10 cellular contexts compared by ENCODE assay signal in genomic region chr1:58885998-58886397, GRCh38.
DNase-seq lines count a peak whose midpoint lies in the region; ATAC-seq and TF ChIP-seq lines count a peak whose summit lies in the region.
"Had no signal": no experiment of that assay in that cellular context is flagged by ENCODE, and none has a peak within 500 bp of the region (broad histone marks: within the 10 kb centered on the region; RNA-seq: fewer than 3 reads in every experiment).

No MANE protein-coding gene starts in this region.

- H3K36me3 ChIP-seq in uterus (no peaks in the 10 kb centered on the region), H7 (replicated peaks; ENCODE audit: control insufficient read depth, insufficient read depth, low read length) (no peaks in the 10 kb centered on the region)
- H3K36me3 ChIP-seq: SJSA1 had no signal

- H3K27ac ChIP-seq in uterus, result peak overlapping the region; percentile 47 to 48
- H3K27ac ChIP-seq: SJSA1 had no signal

- peak; percentile 50 for ATAC-seq in Right ventricle myocardium inferior

- H3K4me3 ChIP-seq in uterus (no peak overlapping the region), H7 (ENCODE audit: insufficient read depth, low read depth, low read length) (no peak overlapping the region)
- H3K4me3 ChIP-seq: lung, SJSA1 had no signal

- intact Hi-C loops in Right ventricle myocardium inferior (cut with DNase I), result no loop called here
- intact Hi-C loops in cardiac septum (cut with DNase I), result no loop called here
- intact Hi-C loops in uterus (cut with DNase I; ENCODE audit: low total_unique reads), result no loop called here

- no peak for TF ChIP-seq CTCF in uterus (IDR thresholded peaks at IDR 0.05)

- H3K9me3 ChIP-seq in uterus, result no peaks in the 10 kb centered on the region
- H3K9me3 ChIP-seq: SJSA1 had no signal

- DNase-seq in Right ventricle myocardium inferior (ENCODE audit: missing footprints), result peak; percentile 67
- no peak for DNase-seq in cardiac septum (ENCODE audit: low spot score)
- DNase-seq in brain pericyte (ENCODE audit: low read depth, low spot score), result peak; percentile 59
- DNase-seq in myocyte (ENCODE audit: low read depth), result peak; percentile 35
- no peak for DNase-seq in uterus
- no peak for DNase-seq in SKM-1 (lab: John Stamatoyannopoulos, UW; ENCODE audit: unreplicated experiment)
- DNase-seq in cortex of kidney (lab: John Stamatoyannopoulos, UW), result no peak
- DNase-seq in H7, result no peak

- no peaks in the 10 kb centered on the region for H3K4me1 ChIP-seq in uterus

- no peak for TF ChIP-seq POLR2A in uterus (IDR thresholded peaks at IDR 0.05)

- H3K27me3 ChIP-seq in uterus, result no peaks in the 10 kb centered on the region
- H3K27me3 ChIP-seq in H7 (ENCODE audit: control insufficient read depth, insufficient read depth, low read length), result no peaks in the 10 kb centered on the region; the same call in 1 of the 2 replicates
- H3K27me3 ChIP-seq: SJSA1 had no signal

Comparison
In these comparisons a context has a peak if more than half of its experiments do, and no peak if none do; other contexts are left out.
1. DNase-seq: peak in Right ventricle myocardium inferior (single experiment), brain pericyte (single experiment) and myocyte (single experiment); none in cardiac septum (single experiment), uterus (0 of 2), SKM-1 (single experiment), cortex of kidney (single experiment) and H7 (single experiment).